17 cellular contexts compared by ENCODE assay signal in genomic region chrX:15739886-15740285, GRCh38. TPM values are rescaled to one million over a fixed set of nuclear protein-coding genes. Genes with fewer than 3 reads are reported as not detected.
DNase-seq lines count a peak whose midpoint lies in the region; ATAC-seq and TF ChIP-seq lines count a peak whose summit lies in the region.
"Had no signal": no experiment of that assay in that cellular context is flagged by ENCODE, and none has a peak within 500 bp of the region (broad histone marks: within the 10 kb centered on the region; RNA-seq: fewer than 3 reads in every experiment).

No MANE protein-coding gene starts in this region.

- H3K9me3 Mint-ChIP-seq in CD8-positive, alpha-beta memory T cell: no peaks in the 10 kb centered on the region
- H3K9me3 Mint-ChIP-seq in effector memory CD8-positive, alpha-beta T cell: no peaks in the 10 kb centered on the region
- no peaks in the 10 kb centered on the region for H3K9me3 Mint-ChIP-seq in naive thymus-derived CD8-positive, alpha-beta T cell
- H3K9me3 Mint-ChIP-seq: activated CD4-positive, alpha-beta T cell treated with anti-CD3 and anti-CD28 coated beads, Interleukin-2, amount 10 ng/mL, durations not matched to agents 7 days and 5 days; activated T-helper 2 cell treated with anti-CD3 and anti-CD28 coated beads, Interferon-gamma antibody, Interleukin-2, Interleukin-4, amounts not matched to agents 10 μg/mL and 5 μg/mL and 100 μg/mL, durations not matched to agents 14 hours and 24 hours and 36 hours had no signal

- H3K27ac ChIP-seq in CD8-positive, alpha-beta memory T cell (ENCODE audit: low read depth, low read length): no peak overlapping the region
- H3K27ac ChIP-seq: colonic mucosa, Peyer's patch, psoas muscle, SJSA1 had no signal

- ATAC-seq in effector memory CD8-positive, alpha-beta T cell (replicated peaks): no peak
- no peak for ATAC-seq in naive thymus-derived CD8-positive, alpha-beta T cell
- ATAC-seq in HG03354 (IDR thresholded peaks at IDR 0.05; ENCODE audit: poor library complexity, severe bottlenecking, unreplicated experiment): no peak
- ATAC-seq: psoas muscle had no signal

- peak overlapping the region in 4 of 8 donors; percentile 10 to 97 (median 18) for H3K27ac Mint-ChIP-seq in CD8-positive, alpha-beta memory T cell
- peak overlapping the region in 1 of 2 donors; percentile 92 for H3K27ac Mint-ChIP-seq in effector memory CD8-positive, alpha-beta T cell
- H3K27ac Mint-ChIP-seq in naive thymus-derived CD8-positive, alpha-beta T cell: peak overlapping the region in 4 of 10 donors; percentile 27 to 57 (median 52)
- H3K27ac Mint-ChIP-seq: activated T-helper 2 cell treated with anti-CD3 and anti-CD28 coated beads, Interferon-gamma antibody, Interleukin-2, Interleukin-4, amounts not matched to agents 10 μg/mL and 5 μg/mL and 100 μg/mL, durations not matched to agents 14 hours and 24 hours and 36 hours had no signal

- peaks cover 65 to 72% (median 71%) of the 10 kb centered on the region in 3 donors for H3K4me1 Mint-ChIP-seq in CD8-positive, alpha-beta memory T cell
- H3K4me1 Mint-ChIP-seq in effector memory CD8-positive, alpha-beta T cell (ENCODE audit: low read depth in 2 of 2): peaks cover 44 to 55% of the 10 kb centered on the region in 2 donors
- peaks cover 19 to 67% (median 60%) of the 10 kb centered on the region in 4 donors for H3K4me1 Mint-ChIP-seq in naive thymus-derived CD8-positive, alpha-beta T cell

- H3K36me3 ChIP-seq in CD8-positive, alpha-beta memory T cell (ENCODE audit: insufficient read depth, low read length): no peaks in the 10 kb centered on the region
- H3K36me3 ChIP-seq: colonic mucosa, Peyer's patch, SJSA1 had no signal

- H3K27me3 ChIP-seq in CD8-positive, alpha-beta memory T cell (ENCODE audit: insufficient read depth, low read length, poor library complexity, severe bottlenecking): no peaks in the 10 kb centered on the region
- H3K27me3 ChIP-seq: colonic mucosa, Peyer's patch, SJSA1 had no signal

- POLR2A ChIA-PET in CD8-positive, alpha-beta memory T cell (lab: Charles Lee): interaction anchor here (3.7 kb wide), 1 partner anchor 11 kb away, joined by 62 read pairs; no protein-coding TSS in a partner anchor
- POLR2A ChIA-PET in naive thymus-derived CD8-positive, alpha-beta T cell (lab: Charles Lee): interaction anchor here (0.7 to 4.6 kb wide), 4 partner anchors 12 to 115 kb away, joined by 3 to 141 read pairs (median 4); partner anchors contain the start of genes AP1S2 and ZRSR2
- POLR2A ChIA-PET in HEK293T (lab: Yijun Ruan, JAX): no interaction called here

- H3K4me3 Mint-ChIP-seq in CD8-positive, alpha-beta memory T cell: peak overlapping the region; percentile 93 to 99 (median 98)
- H3K4me3 Mint-ChIP-seq in effector memory CD8-positive, alpha-beta T cell: peak overlapping the region; percentile 89
- H3K4me3 Mint-ChIP-seq in naive thymus-derived CD8-positive, alpha-beta T cell: peak overlapping the region; percentile 88 to 97 (median 92)

- H3K9me3 ChIP-seq in CD8-positive, alpha-beta memory T cell (ENCODE audit: low read length): no peaks in the 10 kb centered on the region
- H3K9me3 ChIP-seq: colonic mucosa, Peyer's patch, psoas muscle, SJSA1 had no signal

- no peaks in the 10 kb centered on the region for H3K27me3 Mint-ChIP-seq in CD8-positive, alpha-beta memory T cell
- H3K27me3 Mint-ChIP-seq in effector memory CD8-positive, alpha-beta T cell: no peaks in the 10 kb centered on the region
- no peaks in the 10 kb centered on the region for H3K27me3 Mint-ChIP-seq in naive thymus-derived CD8-positive, alpha-beta T cell
- H3K27me3 Mint-ChIP-seq: activated CD4-positive, alpha-beta T cell treated with anti-CD3 and anti-CD28 coated beads, Interleukin-2, amount 10 ng/mL, durations not matched to agents 7 days and 5 days had no signal

- CTCF ChIA-PET in CD8-positive, alpha-beta memory T cell (lab: Charles Lee): interaction anchor here (3.4 to 3.6 kb wide), 2 partner anchors 10 to 19 kb away, joined by 25 to 31 read pairs; no protein-coding TSS in a partner anchor
- CTCF ChIA-PET in HEK293T (lab: Yijun Ruan, JAX): interaction anchor here (1.2 kb wide), 1 partner anchor 42 kb away, joined by 5 read pairs; no protein-coding TSS in a partner anchor

- H3K4me3 ChIP-seq in CD8-positive, alpha-beta memory T cell (ENCODE audit: low read length): no peak overlapping the region
- H3K4me3 ChIP-seq: colonic mucosa, Peyer's patch, psoas muscle, SJSA1 had no signal

- H3K36me3 Mint-ChIP-seq in CD8-positive, alpha-beta memory T cell: peaks cover 21 to 37% (median 24%) of the 10 kb centered on the region in 3 donors
- peaks cover 51% of the 10 kb centered on the region for H3K36me3 Mint-ChIP-seq in effector memory CD8-positive, alpha-beta T cell (ENCODE audit: insufficient read depth)
- H3K36me3 Mint-ChIP-seq in naive thymus-derived CD8-positive, alpha-beta T cell: peaks cover 12 to 33% (median 16%) of the 10 kb centered on the region in 3 donors

- no peak for DNase-seq in CD8-positive, alpha-beta memory T cell
- DNase-seq in NCI-H69 (lab: John Stamatoyannopoulos, UW) (peak; percentile 36), HEK293T (ENCODE audit: extremely low spot score) (no peak), GM19240 (ENCODE audit: insufficient read length, low spot score) (no peak)
- no peak for DNase-seq in effector memory CD8-positive, alpha-beta T cell
- no peak for DNase-seq in naive thymus-derived CD8-positive, alpha-beta T cell
- DNase-seq: activated CD4-positive, alpha-beta T cell treated with anti-CD3 and anti-CD28 coated beads, Interleukin-2, amount 10 ng/mL, durations not matched to agents 7 days and 5 days; colonic mucosa; DMS153; NCI-H1105 treated with DMSO at 0.1 percent for 48 hours; NCI-H2107; NCI-H510A treated with DMSO at 0.1 percent for 48 hours; Peyer's patch; psoas muscle had no signal

- H3K4me1 ChIP-seq in CD8-positive, alpha-beta memory T cell (ENCODE audit: insufficient read depth, low read length): peaks cover 34% of the 10 kb centered on the region
- H3K4me1 ChIP-seq: colonic mucosa, psoas muscle had no signal

TF ChIP-seq in HEK293T, 16 proteins besides CTCF, POLR2A, EP300 and RAD21:
- TF ChIP-seq ZNF384 (IDR thresholded peaks at IDR 0.05) (no peak), CTBP1 (IDR thresholded peaks at IDR 0.05; ENCODE audit: borderline replicate concordance) (no peak), HDGF (IDR thresholded peaks at IDR 0.05; ENCODE audit: borderline replicate concordance) (no peak), FOXM1 (IDR thresholded peaks at IDR 0.05; ENCODE audit: borderline replicate concordance) (no peak), TARDBP (IDR thresholded peaks at IDR 0.05) (no peak), SP1 (IDR thresholded peaks at IDR 0.05) (no peak), NFRKB (IDR thresholded peaks at IDR 0.05) (no peak), LEF1 (IDR thresholded peaks at IDR 0.05; ENCODE audit: borderline replicate concordance) (no peak), L3MBTL2 (conservative IDR thresholded peaks at IDR 0.05) (no peak)

RNA-seq across cellular contexts. Expression of gene CA5B, which starts 1.8 kb away (rescaled TPM):
- 1 to 10 TPM; 8.8 to 9.0 TPM for total RNA-seq in CD8-positive, alpha-beta memory T cell
- polyA plus RNA-seq in CD8-positive, alpha-beta memory T cell: 94.6 TPM
- total RNA-seq in naive thymus-derived CD8-positive, alpha-beta T cell: 10 to 100 TPM; 37.3 to 41.2 TPM
- polyA plus RNA-seq in naive thymus-derived CD8-positive, alpha-beta T cell: 10 to 100 TPM; 44.2 to 69.4 (median 62.1) TPM

RNA-seq across cellular contexts. Expression of gene ZRSR2, which starts 50.4 kb away (rescaled TPM):
- 10 to 100 TPM; 12.0 to 12.4 TPM for total RNA-seq in CD8-positive, alpha-beta memory T cell
- polyA plus RNA-seq in CD8-positive, alpha-beta memory T cell: 36.8 TPM
- total RNA-seq in naive thymus-derived CD8-positive, alpha-beta T cell: 10 to 100 TPM; 22.4 to 24.9 TPM
- 10 to 100 TPM; 15.1 to 44.8 (median 27.7) TPM for polyA plus RNA-seq in naive thymus-derived CD8-positive, alpha-beta T cell
